Comparison of ENCODE assay signal across 14 cellular contexts in genomic region chr2:150376627-150377335, GRCh38.
DNase-seq lines count a peak whose midpoint lies in the region; TF ChIP-seq lines count a peak whose summit lies in the region.
"Had no signal": no experiment of that assay in that cellular context is flagged by ENCODE, and none has a peak within 500 bp of the region (broad histone marks: within the 10 kb centered on the region; RNA-seq: fewer than 3 reads in every experiment).

No MANE protein-coding gene starts in this region.

- H4K91ac ChIP-seq in neuronal stem cell (ENCODE audit: low read depth, low read length, poor library complexity): no peak overlapping the region

- peak; percentile 4 for DNase-seq in ELR (ENCODE audit: low read depth)
- DNase-seq in NCI-H69 (lab: John Stamatoyannopoulos, UW): peak; percentile 76
- DNase-seq in fibroblast of gingiva (ENCODE audit: low read depth): peak; percentile 70
- no peak for DNase-seq in neuronal stem cell (ENCODE audit: low spot score)
- no peak for DNase-seq in NCI-H1436 (lab: John Stamatoyannopoulos, UW)
- no peak for DNase-seq in SHP77 treated with DMSO at 0.1 percent for 48 hours (lab: John Stamatoyannopoulos, UW)
- DNase-seq in RPMI8226: no peak
- no peak for DNase-seq in esophagus muscularis mucosa (ENCODE audit: extremely low spot score)
- DNase-seq: activated naive CD4-positive, alpha-beta T cell treated with anti-CD3 and anti-CD28 coated beads, Interleukin-2, amount 50 U/mL, for 16 hours; NCI-H446; posterior cingulate gyrus; stimulated activated CD4-positive, alpha-beta T cell treated with anti-CD3 and anti-CD28 coated beads, Interleukin-4, amount 100 ng/mL, for 4 hours; stimulated activated naive CD4-positive, alpha-beta T cell treated with Interleukin-2 at 50 U/mL for 16 hours had no signal

- no peak overlapping the region for H2BK15ac ChIP-seq in neuronal stem cell (ENCODE audit: low read length)

- H2AFZ ChIP-seq in neuronal stem cell (ENCODE audit: low read length): peak overlapping the region; percentile 64

- H3K27ac ChIP-seq in neuronal stem cell (replicated peaks; ENCODE audit: low read length) (no peak overlapping the region), esophagus muscularis mucosa (replicated peaks in 1 of 4) (no peak overlapping the region)
- H3K27ac ChIP-seq: BLaER1 treated with 17β-estradiol and CSF1 and Interleukin-3, amounts not matched to agents 10 nM and 100 nM had no signal

- no peak overlapping the region for H3K4me2 ChIP-seq in neuronal stem cell (ENCODE audit: insufficient read depth, low read length, poor library complexity, severe bottlenecking)
- H3K4me2 ChIP-seq: BLaER1 treated with 17β-estradiol and CSF1 and Interleukin-3, amounts not matched to agents 10 nM and 100 nM had no signal

- no peak for TF ChIP-seq POLR2A in esophagus muscularis mucosa (IDR thresholded peaks at IDR 0.05; ENCODE audit: low read depth)

- no peak overlapping the region for H3K4me3 ChIP-seq in neuronal stem cell (ENCODE audit: low read length in 2 of 2)
- no peak overlapping the region for H3K4me3 ChIP-seq in esophagus muscularis mucosa
- H3K4me3 ChIP-seq: BLaER1 treated with 17β-estradiol and CSF1 and Interleukin-3, amounts not matched to agents 10 nM and 100 nM had no signal

- H3K9me3 ChIP-seq in neuronal stem cell (replicated peaks in 1 of 2; ENCODE audit: control insufficient read depth in 2 of 2, insufficient read depth in 1 of 2, low read depth in 1 of 2, low read length in 2 of 2) (peaks cover 0 to 6% of the 10 kb centered on the region in 2 donors), esophagus muscularis mucosa (no peaks in the 10 kb centered on the region)

- no peak overlapping the region for H2BK5ac ChIP-seq in neuronal stem cell (ENCODE audit: low read length)

- no peak overlapping the region for H3K14ac ChIP-seq in neuronal stem cell (ENCODE audit: low read length)

- H4K8ac ChIP-seq in neuronal stem cell (ENCODE audit: low read depth, low read length): no peak overlapping the region

- H3K79me1 ChIP-seq in neuronal stem cell (ENCODE audit: low read depth, low read length): no peaks in the 10 kb centered on the region

- WGBS in neuronal stem cell (ENCODE audit: extremely low coverage in 2 of 2, insufficient read length in 2 of 2, insufficient replicate concordance in 1 of 2), 2 donors: no CpG with 5 or more reads among the region's 6 CpGs
- 88% methylated on average over 6 of the region's 6 CpGs for WGBS in esophagus muscularis mucosa

- H3K23ac ChIP-seq in neuronal stem cell (ENCODE audit: low read depth, low read length, poor library complexity): no peak overlapping the region

- H2BK12ac ChIP-seq in neuronal stem cell (ENCODE audit: low read length): no peak overlapping the region

- H3K36me3 ChIP-seq in neuronal stem cell (replicated peaks in 1 of 2; ENCODE audit: control insufficient read depth in 2 of 2, insufficient read depth in 2 of 2, low read length in 2 of 2): no peaks in the 10 kb centered on the region
- H3K36me3 ChIP-seq in esophagus muscularis mucosa: no peaks in the 10 kb centered on the region
- H3K36me3 ChIP-seq: BLaER1 treated with 17β-estradiol and CSF1 and Interleukin-3, amounts not matched to agents 10 nM and 100 nM had no signal

- H3K9ac ChIP-seq in neuronal stem cell (ENCODE audit: low read depth, low read length, poor library complexity): no peak overlapping the region
- H3K9ac ChIP-seq: BLaER1 treated with 17β-estradiol and CSF1 and Interleukin-3, amounts not matched to agents 10 nM and 100 nM had no signal

- no peak overlapping the region for H2BK120ac ChIP-seq in neuronal stem cell (ENCODE audit: low read depth, low read length)

- peaks cover 0 to 19% of the 10 kb centered on the region in 2 donors for H3K4me1 ChIP-seq in neuronal stem cell (ENCODE audit: control insufficient read depth in 2 of 2, insufficient read depth in 1 of 2, low read depth in 1 of 2, low read length in 2 of 2)
- H3K4me1 ChIP-seq in esophagus muscularis mucosa: no peaks in the 10 kb centered on the region
- H3K4me1 ChIP-seq: BLaER1 treated with 17β-estradiol and CSF1 and Interleukin-3, amounts not matched to agents 10 nM and 100 nM had no signal

- no peak for TF ChIP-seq EP300 in esophagus muscularis mucosa (IDR thresholded peaks at IDR 0.05)

- no peak overlapping the region for H3K18ac ChIP-seq in neuronal stem cell (ENCODE audit: low read length)

- no peak overlapping the region for H2AK5ac ChIP-seq in neuronal stem cell (ENCODE audit: low read depth, low read length)

- no peaks in the 10 kb centered on the region for H3K27me3 ChIP-seq in neuronal stem cell (ENCODE audit: control insufficient read depth in 3 of 3, insufficient read depth in 3 of 3, low read depth in 1 of 3, low read length in 3 of 3)
- H3K27me3 ChIP-seq in esophagus muscularis mucosa: no peaks in the 10 kb centered on the region
- H3K27me3 ChIP-seq: BLaER1 treated with 17β-estradiol and CSF1 and Interleukin-3, amounts not matched to agents 10 nM and 100 nM had no signal

- H3K4ac ChIP-seq in neuronal stem cell (ENCODE audit: low read length): no peak overlapping the region

- TF ChIP-seq CTCF in esophagus muscularis mucosa (IDR thresholded peaks at IDR 0.05): no peak

- intact Hi-C loops in esophagus muscularis mucosa (cut with DNase I): no loop called here

Comparison
In these comparisons a context has a peak if more than half of its experiments do, and no peak if none do; other contexts are left out.
1. DNase-seq: peak in ELR (single experiment), NCI-H69 (single experiment) and fibroblast of gingiva (single experiment); none in neuronal stem cell (single experiment), NCI-H1436 (single experiment), SHP77 treated with DMSO at 0.1 percent for 48 hours (single experiment), RPMI8226 (single experiment) and esophagus muscularis mucosa (single experiment).